ENCODE assay signal across 16 cellular contexts in the genomic region with DNA sequence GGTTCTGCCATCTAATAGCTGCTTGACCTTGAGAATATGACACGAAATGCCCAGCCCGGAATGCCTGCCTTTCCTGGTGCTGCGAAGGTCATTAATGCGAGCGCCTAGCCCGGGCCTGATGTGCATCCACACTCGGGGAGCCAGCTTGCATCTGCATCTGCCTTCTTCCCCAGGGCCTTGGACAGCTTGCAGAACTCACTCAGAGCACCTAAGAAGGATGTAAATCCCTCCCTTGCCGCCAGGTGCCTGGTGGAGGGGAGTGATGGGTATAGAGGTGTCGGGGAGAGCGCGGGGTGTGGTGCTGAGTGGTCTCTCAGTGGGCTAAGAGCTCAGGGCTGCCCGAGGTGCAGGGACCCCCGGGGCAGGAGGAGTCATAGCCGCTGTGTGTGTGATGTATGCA.
"Had no signal": no experiment of that assay in that cellular context is flagged by ENCODE, and none has a peak within 500 bp of the region (broad histone marks: within the 10 kb centered on the region; RNA-seq: fewer than 3 reads in every experiment).

No MANE protein-coding gene starts in this region.

- FAIRE-seq: endometrium, TTC549 had no signal

- H3K9me3 ChIP-seq: ovary, thyroid gland had no signal

- H3K27me3 ChIP-seq: ovary, thyroid gland had no signal

- H3K27ac Mint-ChIP-seq: activated naive CD8-positive, alpha-beta T cell; memory B cell had no signal

- DNase-seq: activated CD4-positive, alpha-beta T cell treated with anti-CD3 and anti-CD28 coated beads, Interleukin-2, amount 50 U/mL, for 48 hours; activated gamma-delta T cell; activated T-cell treated with anti-CD3 and anti-CD28 coated beads, Interleukin-2, amount 50 U/mL, for 48 hours; brain microvascular endothelial cell; cerebellar nuclear complex; nephron progenitor cell; ovary; T-helper 2 cell; thyroid gland had no signal

- H3K36me3 ChIP-seq: brain microvascular endothelial cell, esophagus muscularis mucosa, ovary, thyroid gland had no signal

- ATAC-seq: activated CD4-positive, CD25-positive, alpha-beta regulatory T cell treated with anti-CD3 and anti-CD28 coated beads, Interleukin-2, amount 50 U/mL, for 24 hours had no signal

- H3K4me3 ChIP-seq: dorsolateral prefrontal cortex, esophagus muscularis mucosa, ovary, thyroid gland had no signal

- H3K27ac ChIP-seq: brain microvascular endothelial cell, dorsolateral prefrontal cortex, esophagus muscularis mucosa, ovary, thyroid gland had no signal

- H3K4me3 Mint-ChIP-seq: activated naive CD8-positive, alpha-beta T cell; memory B cell; nephron progenitor cell had no signal

- H3K36me3 Mint-ChIP-seq: activated naive CD8-positive, alpha-beta T cell had no signal
